ENCODE assay signal across 1 cellular context in the genomic region with DNA sequence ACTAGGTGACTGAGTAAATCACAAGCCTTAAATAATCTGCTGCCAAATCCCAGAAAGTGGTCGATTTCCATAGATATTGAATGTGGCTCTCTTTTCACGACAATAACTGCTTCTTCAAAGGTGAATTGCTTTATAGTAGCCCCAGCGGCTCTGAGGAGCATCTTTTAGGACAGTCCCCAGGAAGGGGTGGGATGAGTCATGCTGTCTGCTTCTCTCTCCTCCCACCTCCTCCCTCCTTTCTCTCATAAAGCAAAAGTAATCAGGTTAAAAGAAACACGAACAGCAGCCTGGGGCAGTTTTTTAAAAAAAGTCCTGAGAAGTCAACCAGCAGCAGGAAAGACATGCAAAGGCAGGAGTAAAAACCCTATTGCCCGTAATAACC.
TF ChIP-seq lines count a peak whose summit lies in the region.

No MANE protein-coding gene starts in this region.

TF ChIP-seq in K562, 482 proteins besides CTCF, POLR2A, EP300 and RAD21 (continues in another document):
- TF ChIP-seq ZBTB9 (CRISPR knock-in tag; IDR thresholded peaks at IDR 0.05) = no peak
- TF ChIP-seq ZKSCAN3 (CRISPR knock-in tag; IDR thresholded peaks at IDR 0.05) = no peak
- no peak for TF ChIP-seq GTF2B (IDR thresholded peaks at IDR 0.05; ENCODE audit: extremely low read depth, insufficient read length)
- TF ChIP-seq FOSL1 (tag; conservative IDR thresholded peaks at IDR 0.05) = peak; percentile 91
- TF ChIP-seq GTF2E2 (tag; IDR thresholded peaks at IDR 0.05) = no peak
- no peak for TF ChIP-seq SNIP1 (IDR thresholded peaks at IDR 0.05; ENCODE audit: low read depth)
- TF ChIP-seq NR4A1 (CRISPR knock-in tag; IDR thresholded peaks at IDR 0.05) = no peak
- TF ChIP-seq NR4A1 (tag; IDR thresholded peaks at IDR 0.05) = no peak
- no peak for TF ChIP-seq ETV5 (CRISPR knock-in tag; IDR thresholded peaks at IDR 0.05; ENCODE audit: low read depth)
- no peak for TF ChIP-seq CREB3L1 (IDR thresholded peaks at IDR 0.05; ENCODE audit: borderline replicate concordance, low read depth)
- no peak for TF ChIP-seq NFIC (IDR thresholded peaks at IDR 0.05)
- no peak for TF ChIP-seq ZNF408 (CRISPR knock-in tag; IDR thresholded peaks at IDR 0.05; ENCODE audit: low read depth)
- TF ChIP-seq JUN (IDR thresholded peaks at IDR 0.05; ENCODE audit: borderline replicate concordance, low read depth, low read length) = peak; percentile 91
- TF ChIP-seq JUN (CRISPR knock-in tag; IDR thresholded peaks at IDR 0.05; ENCODE audit: borderline replicate concordance) = no peak
- peak; percentile 73 for TF ChIP-seq DPF2 (IDR thresholded peaks at IDR 0.05)
- no peak for TF ChIP-seq ZNF316 (IDR thresholded peaks at IDR 0.05)
- no peak for TF ChIP-seq ZNF668 (CRISPR knock-in tag; IDR thresholded peaks at IDR 0.05)
- TF ChIP-seq ZBTB12 (CRISPR knock-in tag; IDR thresholded peaks at IDR 0.05) = no peak
- TF ChIP-seq ZNF239 (CRISPR knock-in tag; IDR thresholded peaks at IDR 0.05) = no peak
- no peak for TF ChIP-seq ZBTB2 (IDR thresholded peaks at IDR 0.05)
- no peak for TF ChIP-seq ZFP30 (CRISPR knock-in tag; IDR thresholded peaks at IDR 0.05; ENCODE audit: borderline replicate concordance)
- TF ChIP-seq, protein P1, sequence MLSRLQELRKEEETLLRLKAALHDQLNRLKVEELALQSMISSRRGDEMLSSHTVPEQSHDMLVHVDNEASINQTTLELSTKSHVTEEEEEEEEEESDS (CRISPR knock-in tag; IDR thresholded peaks at IDR 0.05) = no peak
- TF ChIP-seq, protein P2, sequence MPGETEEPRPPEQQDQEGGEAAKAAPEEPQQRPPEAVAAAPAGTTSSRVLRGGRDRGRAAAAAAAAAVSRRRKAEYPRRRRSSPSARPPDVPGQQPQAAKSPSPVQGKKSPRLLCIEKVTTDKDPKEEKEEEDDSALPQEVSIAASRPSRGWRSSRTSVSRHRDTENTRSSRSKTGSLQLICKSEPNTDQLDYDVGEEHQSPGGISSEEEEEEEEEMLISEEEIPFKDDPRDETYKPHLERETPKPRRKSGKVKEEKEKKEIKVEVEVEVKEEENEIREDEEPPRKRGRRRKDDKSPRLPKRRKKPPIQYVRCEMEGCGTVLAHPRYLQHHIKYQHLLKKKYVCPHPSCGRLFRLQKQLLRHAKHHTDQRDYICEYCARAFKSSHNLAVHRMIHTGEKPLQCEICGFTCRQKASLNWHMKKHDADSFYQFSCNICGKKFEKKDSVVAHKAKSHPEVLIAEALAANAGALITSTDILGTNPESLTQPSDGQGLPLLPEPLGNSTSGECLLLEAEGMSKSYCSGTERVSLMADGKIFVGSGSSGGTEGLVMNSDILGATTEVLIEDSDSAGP (CRISPR knock-in tag; IDR thresholded peaks at IDR 0.05) = 0 out of 2 replicates have a peak, but pooled peaks have one; percentile 51
- TF ChIP-seq BRD4 (IDR thresholded peaks at IDR 0.05) = no peak
- TF ChIP-seq ZFP36 (IDR thresholded peaks at IDR 0.05; ENCODE audit: low read depth, low read length, partially characterized antibody) = no peak
- TF ChIP-seq, protein P3, sequence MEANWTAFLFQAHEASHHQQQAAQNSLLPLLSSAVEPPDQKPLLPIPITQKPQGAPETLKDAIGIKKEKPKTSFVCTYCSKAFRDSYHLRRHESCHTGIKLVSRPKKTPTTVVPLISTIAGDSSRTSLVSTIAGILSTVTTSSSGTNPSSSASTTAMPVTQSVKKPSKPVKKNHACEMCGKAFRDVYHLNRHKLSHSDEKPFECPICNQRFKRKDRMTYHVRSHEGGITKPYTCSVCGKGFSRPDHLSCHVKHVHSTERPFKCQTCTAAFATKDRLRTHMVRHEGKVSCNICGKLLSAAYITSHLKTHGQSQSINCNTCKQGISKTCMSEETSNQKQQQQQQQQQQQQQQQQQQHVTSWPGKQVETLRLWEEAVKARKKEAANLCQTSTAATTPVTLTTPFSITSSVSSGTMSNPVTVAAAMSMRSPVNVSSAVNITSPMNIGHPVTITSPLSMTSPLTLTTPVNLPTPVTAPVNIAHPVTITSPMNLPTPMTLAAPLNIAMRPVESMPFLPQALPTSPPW (CRISPR knock-in tag; IDR thresholded peaks at IDR 0.05) = peak; percentile 60
- no peak for TF ChIP-seq MYBL2 (IDR thresholded peaks at IDR 0.05; ENCODE audit: low read depth)
- TF ChIP-seq MYBL2 (CRISPR knock-in tag; IDR thresholded peaks at IDR 0.05; ENCODE audit: borderline replicate concordance) = no peak
- TF ChIP-seq HDAC6 (IDR thresholded peaks at IDR 0.05; ENCODE audit: low read depth, low read length) = no peak
- TF ChIP-seq TSHZ1 (CRISPR knock-in tag; IDR thresholded peaks at IDR 0.05) = no peak
- no peak for TF ChIP-seq TCF3 (CRISPR knock-in tag; IDR thresholded peaks at IDR 0.05)
- no peak for TF ChIP-seq ZNF311 (CRISPR knock-in tag; IDR thresholded peaks at IDR 0.05)
- TF ChIP-seq, protein P4, sequence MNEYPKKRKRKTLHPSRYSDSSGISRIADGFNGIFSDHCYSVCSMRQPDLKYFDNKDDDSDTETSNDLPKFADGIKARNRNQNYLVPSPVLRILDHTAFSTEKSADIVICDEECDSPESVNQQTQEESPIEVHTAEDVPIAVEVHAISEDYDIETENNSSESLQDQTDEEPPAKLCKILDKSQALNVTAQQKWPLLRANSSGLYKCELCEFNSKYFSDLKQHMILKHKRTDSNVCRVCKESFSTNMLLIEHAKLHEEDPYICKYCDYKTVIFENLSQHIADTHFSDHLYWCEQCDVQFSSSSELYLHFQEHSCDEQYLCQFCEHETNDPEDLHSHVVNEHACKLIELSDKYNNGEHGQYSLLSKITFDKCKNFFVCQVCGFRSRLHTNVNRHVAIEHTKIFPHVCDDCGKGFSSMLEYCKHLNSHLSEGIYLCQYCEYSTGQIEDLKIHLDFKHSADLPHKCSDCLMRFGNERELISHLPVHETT (CRISPR knock-in tag; conservative IDR thresholded peaks at IDR 0.05 in 1 of 2, IDR thresholded peaks at IDR 0.05 in 1 of 2) = no peak
- TF ChIP-seq SMARCE1 (IDR thresholded peaks at IDR 0.05) = peak; percentile 46
- peak; percentile 38; the same call in 1 of the 2 replicates for TF ChIP-seq EGR1 (conservative IDR thresholded peaks at IDR 0.05)
- no peak for TF ChIP-seq KLF1 (tag; IDR thresholded peaks at IDR 0.05)
- no peak for TF ChIP-seq ZBTB26 (CRISPR knock-in tag; IDR thresholded peaks at IDR 0.05)
- no peak for TF ChIP-seq KHSRP (IDR thresholded peaks at IDR 0.05)
- no peak for TF ChIP-seq ZNF766 (CRISPR knock-in tag; conservative IDR thresholded peaks at IDR 0.05)
- no peak for TF ChIP-seq ZNF121 (CRISPR knock-in tag; conservative IDR thresholded peaks at IDR 0.05)
- TF ChIP-seq ZNF77 (CRISPR knock-in tag; IDR thresholded peaks at IDR 0.05) = no peak
- no peak for TF ChIP-seq FOXJ2 (tag; IDR thresholded peaks at IDR 0.05)
- TF ChIP-seq, protein P5, sequence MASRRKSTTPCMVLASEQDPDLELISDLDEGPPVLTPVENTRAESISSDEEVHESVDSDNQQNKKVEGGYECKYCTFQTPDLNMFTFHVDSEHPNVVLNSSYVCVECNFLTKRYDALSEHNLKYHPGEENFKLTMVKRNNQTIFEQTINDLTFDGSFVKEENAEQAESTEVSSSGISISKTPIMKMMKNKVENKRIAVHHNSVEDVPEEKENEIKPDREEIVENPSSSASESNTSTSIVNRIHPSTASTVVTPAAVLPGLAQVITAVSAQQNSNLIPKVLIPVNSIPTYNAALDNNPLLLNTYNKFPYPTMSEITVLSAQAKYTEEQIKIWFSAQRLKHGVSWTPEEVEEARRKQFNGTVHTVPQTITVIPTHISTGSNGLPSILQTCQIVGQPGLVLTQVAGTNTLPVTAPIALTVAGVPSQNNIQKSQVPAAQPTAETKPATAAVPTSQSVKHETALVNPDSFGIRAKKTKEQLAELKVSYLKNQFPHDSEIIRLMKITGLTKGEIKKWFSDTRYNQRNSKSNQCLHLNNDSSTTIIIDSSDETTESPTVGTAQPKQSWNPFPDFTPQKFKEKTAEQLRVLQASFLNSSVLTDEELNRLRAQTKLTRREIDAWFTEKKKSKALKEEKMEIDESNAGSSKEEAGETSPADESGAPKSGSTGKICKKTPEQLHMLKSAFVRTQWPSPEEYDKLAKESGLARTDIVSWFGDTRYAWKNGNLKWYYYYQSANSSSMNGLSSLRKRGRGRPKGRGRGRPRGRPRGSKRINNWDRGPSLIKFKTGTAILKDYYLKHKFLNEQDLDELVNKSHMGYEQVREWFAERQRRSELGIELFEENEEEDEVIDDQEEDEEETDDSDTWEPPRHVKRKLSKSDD (conservative IDR thresholded peaks at IDR 0.05; ENCODE audit: low read length) = no peak
